Comparison of ENCODE assay signal across 15 cellular contexts in the genomic region with DNA sequence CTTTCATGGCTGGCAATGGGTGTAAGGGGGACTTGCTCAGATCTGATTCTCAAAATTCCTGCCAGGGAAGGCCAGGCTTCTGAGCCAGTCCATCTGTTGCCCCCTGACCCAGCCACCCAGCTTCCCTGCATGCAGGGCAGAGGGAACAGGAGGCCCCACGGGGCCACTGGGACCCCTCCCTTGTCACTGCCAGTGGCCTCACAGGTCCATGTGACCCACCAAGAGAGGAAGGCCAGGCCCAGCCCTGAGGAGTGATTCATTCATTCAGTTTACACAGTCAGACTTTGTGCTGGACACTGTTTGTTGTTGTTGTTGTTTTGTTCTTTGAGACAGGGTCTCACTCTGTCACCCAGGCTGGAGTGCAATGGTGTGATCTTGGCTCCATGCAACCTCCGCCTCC. TPM values are rescaled to one million over a fixed set of nuclear protein-coding genes. Genes with fewer than 3 reads are reported as not detected.
DNase-seq lines count a peak whose midpoint lies in the region; ATAC-seq, FAIRE-seq and TF ChIP-seq lines count a peak whose summit lies in the region.
"Had no signal": no experiment of that assay in that cellular context is flagged by ENCODE, and none has a peak within 500 bp of the region (broad histone marks: within the 10 kb centered on the region; RNA-seq: fewer than 3 reads in every experiment).

No MANE protein-coding gene starts in this region.

- peak overlapping the region; percentile 26; the same call in 1 of the 2 replicates for H3K9ac ChIP-seq in HepG2 (ENCODE audit: insufficient read depth, low read depth, low read length)
- H3K9ac ChIP-seq: BLaER1 treated with 17β-estradiol and CSF1 and Interleukin-3, amounts not matched to agents 10 nM and 100 nM had no signal

- H3K27me3 ChIP-seq in HepG2 (ENCODE audit: control insufficient read depth in 1 of 2, insufficient read depth in 2 of 2, low read length in 2 of 2), result 0 out of 5 replicates have a peak, but pooled peaks cover 0 to 6% of the 10 kb centered on the region in 2 experiments
- no peaks in the 10 kb centered on the region for H3K27me3 ChIP-seq in right lobe of liver
- H3K27me3 ChIP-seq in spleen (replicated peaks in 1 of 7), result no peaks in the 10 kb centered on the region
- H3K27me3 ChIP-seq: BLaER1 treated with 17β-estradiol and CSF1 and Interleukin-3, amounts not matched to agents 10 nM and 100 nM had no signal

- TF ChIP-seq POLR2A in HepG2 (IDR thresholded peaks at IDR 0.05; ENCODE audit: insufficient read depth in 1 of 2, low read depth in 2 of 2, low read length in 2 of 2) (no peak), right lobe of liver (IDR thresholded peaks at IDR 0.05) (no peak), spleen (IDR thresholded peaks at IDR 0.05) (no peak), lower leg skin (IDR thresholded peaks at IDR 0.05) (no peak)

- CTCF ChIA-PET in HepG2 (lab: Yijun Ruan, JAX; ENCODE audit: low intra/inter-chr PET ratio, low total read pairs), result interaction anchor here (4.2 kb wide), 1 partner anchor 94 kb away, joined by 163 read pairs; the partner anchor contains the start of gene SNAI1

- 93% methylated on average over 1 of the region's 2 CpGs for WGBS in HepG2 (ENCODE audit: low lambda C conversion rate)
- WGBS in right lobe of liver (ENCODE audit: insufficient coverage, low coverage, low lambda C conversion rate, missing lambda C conversion rate), result no CpG with 5 or more reads among the region's 2 CpGs
- WGBS in spleen, 5 donors, result 68 to 89% (median 78%) methylated on average over 2 of the region's 2 CpGs
- WGBS in lower leg skin, 2 donors, result 84 to 89% methylated on average over 2 of the region's 2 CpGs

- TF ChIP-seq EP300 in HepG2 (IDR thresholded peaks at IDR 0.05; ENCODE audit: low read depth in 2 of 2, low read length in 2 of 2) (no peak), HepG2 (CRISPR knock-in tag; IDR thresholded peaks at IDR 0.05; ENCODE audit: borderline replicate concordance) (no peak)

- peak overlapping the region; percentile 15; the same call in 1 of the 2 replicates for H3K4me2 ChIP-seq in HepG2 (ENCODE audit: low read depth, low read length)
- H3K4me2 ChIP-seq: BLaER1 treated with 17β-estradiol and CSF1 and Interleukin-3, amounts not matched to agents 10 nM and 100 nM had no signal

- ATAC-seq in HepG2 (no peak), right lobe of liver (no peak), mucosa of descending colon (no peak)

- H3K4me3 ChIP-seq in HepG2 (replicated peaks in 1 of 3; ENCODE audit: insufficient read depth in 1 of 3, low read depth in 2 of 3, low read length in 3 of 3), result peak overlapping the region in 1 of 3 experiments; percentile 2; a peak in 1 of 6 replicates
- H3K4me3 ChIP-seq in right lobe of liver, result no peak overlapping the region
- no peak overlapping the region for H3K4me3 ChIP-seq in mucosa of descending colon
- H3K4me3 ChIP-seq in spleen, result no peak overlapping the region
- no peak overlapping the region for H3K4me3 ChIP-seq in lower leg skin (ENCODE audit: low read depth, poor library complexity, severe bottlenecking)
- H3K4me3 ChIP-seq: BLaER1 treated with 17β-estradiol and CSF1 and Interleukin-3, amounts not matched to agents 10 nM and 100 nM had no signal

- H3K9me3 ChIP-seq in HepG2 (ENCODE audit: low read length), result no peaks in the 10 kb centered on the region
- H3K9me3 ChIP-seq in right lobe of liver, result no peaks in the 10 kb centered on the region
- no peaks in the 10 kb centered on the region for H3K9me3 ChIP-seq in mucosa of descending colon
- no peaks in the 10 kb centered on the region for H3K9me3 ChIP-seq in spleen
- H3K9me3 ChIP-seq: BLaER1 treated with 17β-estradiol and CSF1 and Interleukin-3, amounts not matched to agents 10 nM and 100 nM had no signal

- DNase-seq in HepG2 (ENCODE audit: low spot score) (no peak), right lobe of liver (no peak), mucosa of descending colon (peak in 2 of 3 donors; percentile 15 to 16), spleen (peak; percentile 69), NCI-H187 treated with DMSO at 0.1 percent for 48 hours (lab: John Stamatoyannopoulos, UW) (no peak), OCI-M2 (lab: John Stamatoyannopoulos, UW; ENCODE audit: unreplicated experiment) (no peak), lower leg skin (ENCODE audit: low spot score in 2 of 2) (no peak)
- DNase-seq: ACHN; CD4-positive, CD25-positive, alpha-beta regulatory T cell; DMS53; GF-D8; HCEC 1CT; HFFc6 had no signal

- H3K4me1 ChIP-seq in HepG2 (ENCODE audit: insufficient read depth, low read length) (peaks cover 73% of the 10 kb centered on the region), right lobe of liver (peaks cover 0 to 3% (median 0%) of the 10 kb centered on the region in 4 donors), mucosa of descending colon (ENCODE audit: low read depth) (peaks cover 7% of the 10 kb centered on the region), spleen (peaks cover 0 to 34% (median 16%) of the 10 kb centered on the region in 6 donors)

- intact Hi-C loops in HepG2 (cut with micrococcal nuclease; ENCODE audit: unreplicated experiment) (no loop called here), right lobe of liver (cut with DNase I) (loop anchor here in 1 of 2 donors (5.0 kb wide), 1 partner anchor 91 kb away; the partner anchor contains the start of gene SNAI1), mucosa of descending colon (cut with DNase I, micrococcal nuclease) (loop anchor here (5.0 kb wide), 1 partner anchor 91 kb away; the partner anchor contains the start of gene SNAI1 (in 2 of the 2)), spleen (cut with DNase I; ENCODE audit: low total_unique reads) (no loop called here), lower leg skin (cut with DNase I; ENCODE audit: low total_unique reads) (no loop called here)

- POLR2A ChIA-PET in HepG2 (lab: Yijun Ruan, JAX), result interaction anchor here (0.6 to 0.8 kb wide), 2 partner anchors 96 to 784 kb away, joined by 3 read pairs; no protein-coding TSS in a partner anchor

- in situ Hi-C loops in HepG2 (cut with HindIII; ENCODE audit: extremely low pct_ligation_motif_present, low pct_unique_long_range_greater_than_20kb), result no loop called here

- no peak for TF ChIP-seq RAD21 in HepG2 (CRISPR knock-in tag; IDR thresholded peaks at IDR 0.05)

- no peaks in the 10 kb centered on the region for H4K20me1 ChIP-seq in HepG2 (ENCODE audit: insufficient read depth, low read length)
- H4K20me1 ChIP-seq: BLaER1 treated with 17β-estradiol and CSF1 and Interleukin-3, amounts not matched to agents 10 nM and 100 nM had no signal

- no TSS peak for BruUV-seq in HepG2 (replicated peaks; lab: Mats Ljungman, UMichigan)

- H3K27ac ChIP-seq in HepG2 (ENCODE audit: extremely low read length, insufficient read depth, low read length) (no peak overlapping the region), right lobe of liver (no peak overlapping the region), spleen (no peak overlapping the region)

- H3K79me2 ChIP-seq in HepG2 (ENCODE audit: insufficient read depth, low read length), result no peaks in the 10 kb centered on the region

- TF ChIP-seq CTCF in HepG2 (CRISPR knock-in tag; IDR thresholded peaks at IDR 0.05) (no peak), right lobe of liver (IDR thresholded peaks at IDR 0.05) (no peak), mucosa of descending colon (IDR thresholded peaks at IDR 0.05) (no peak), spleen (IDR thresholded peaks at IDR 0.05 in 8 of 11, conservative IDR thresholded peaks at IDR 0.05 in 3 of 11) (no peak), lower leg skin (IDR thresholded peaks at IDR 0.05) (no peak)

- FAIRE-seq in HepG2 (lab: Jason Lieb, UNC), result no peak
- FAIRE-seq: GM19239 had no signal

- H3K36me3 ChIP-seq in HepG2 (replicated peaks in 1 of 2; ENCODE audit: control insufficient read depth in 1 of 2, insufficient read depth in 2 of 2, low read length in 2 of 2), result no peaks in the 10 kb centered on the region
- H3K36me3 ChIP-seq in right lobe of liver, result no peaks in the 10 kb centered on the region
- H3K36me3 ChIP-seq in mucosa of descending colon (ENCODE audit: low read depth), result no peaks in the 10 kb centered on the region
- H3K36me3 ChIP-seq in spleen, result no peaks in the 10 kb centered on the region
- H3K36me3 ChIP-seq: BLaER1 treated with 17β-estradiol and CSF1 and Interleukin-3, amounts not matched to agents 10 nM and 100 nM had no signal

- H2AFZ ChIP-seq in HepG2 (ENCODE audit: low read length), result no peak overlapping the region

TF ChIP-seq in HepG2, 621 proteins besides CTCF, POLR2A, EP300 and RAD21 (continues in another document):
- TF ChIP-seq HNRNPUL1 (IDR thresholded peaks at IDR 0.05; ENCODE audit: low read depth, low read length) (no peak), EED (CRISPR knock-in tag; IDR thresholded peaks at IDR 0.05) (no peak), ZNF773 (CRISPR knock-in tag; IDR thresholded peaks at IDR 0.05; ENCODE audit: borderline replicate concordance) (no peak)

RNA-seq across cellular contexts. Expression of gene UBE2V1, which starts 39.5 kb away (rescaled TPM):
- total RNA-seq in HepG2 (2016; rRNA removed; fragmentation: Illumina TruSeq; extraction: Trizol) (81.3 and 85.1 TPM in 2 replicates), right lobe of liver (10 to 100 TPM; 38.2 to 49.4 (median 44.3) TPM), mucosa of descending colon (10 to 100 TPM; 90.1 to 94.4 (median 94.1) TPM), spleen (100 to 1,000 TPM; 110 to 140 (median 131) TPM), lower leg skin (100 to 1,000 TPM in 1 of 4 donors, 10 to 100 TPM in 3; 50.8 to 105 (median 75.6) TPM)
- 39.8 and 41.0 TPM in 2 replicates for total RNA-seq in HepG2 (2016; cell fraction: cytosol; rRNA removed; fragmentation: Illumina TruSeq; extraction: Trizol; ENCODE audit: low read depth)
- 75.7 and 82.4 TPM in 2 replicates for total RNA-seq in HepG2 (2016; cell fraction: insoluble cytoplasmic fraction; rRNA removed; fragmentation: Illumina TruSeq; extraction: Trizol)
- total RNA-seq in HepG2 (2016; cell fraction: membrane; rRNA removed; fragmentation: Illumina TruSeq; extraction: Trizol), result 77.9 and 85.1 TPM in 2 replicates
- 90.9 and 96.1 TPM in 2 replicates for total RNA-seq in HepG2 (2016; cell fraction: nucleus; rRNA removed; fragmentation: Illumina TruSeq; extraction: Trizol)
- polyA plus RNA-seq in HepG2 (2011; rRNA removed) (102 and 132 TPM in 2 replicates), spleen (10 to 100 TPM; 62.3 to 76.9 (median 69.5) TPM)
- 86.6 and 115 TPM in 2 replicates for polyA plus RNA-seq in HepG2 (2011; cell fraction: cytosol; rRNA removed)
- 112 and 127 TPM in 2 replicates for polyA plus RNA-seq in HepG2 (2011; cell fraction: nucleus; rRNA removed)
- polyA plus RNA-seq in HepG2 (2012), result 131 and 175 TPM in 2 replicates
- 88.5 and 88.7 TPM in 2 replicates for polyA plus RNA-seq in HepG2 (2016; cell fraction: cytosol; fragmentation: Illumina TruSeq; extraction: Trizol; ENCODE audit: low read depth)
- polyA plus RNA-seq in HepG2 (2016; cell fraction: insoluble cytoplasmic fraction; fragmentation: Illumina TruSeq; extraction: Trizol; ENCODE audit: low read depth), result 203 and 260 TPM in 2 replicates
- 179 and 185 TPM in 2 replicates for polyA plus RNA-seq in HepG2 (2016; cell fraction: membrane; fragmentation: Illumina TruSeq; extraction: Trizol; ENCODE audit: low read depth)
- polyA plus RNA-seq in HepG2 (2016; cell fraction: nucleus; fragmentation: Illumina TruSeq; extraction: Trizol; ENCODE audit: insufficient read depth, low read depth), result 152 and 171 TPM in 2 replicates
- polyA minus RNA-seq in HepG2 (2011; rRNA and poly(A)+ RNA removed; ENCODE audit: low replicate concordance), result 54.3 and 62.1 TPM in 2 replicates
- polyA minus RNA-seq in HepG2 (2011; cell fraction: cytosol; rRNA and poly(A)+ RNA removed), result 50.5 and 51.3 TPM in 2 replicates
- polyA minus RNA-seq in HepG2 (2011; cell fraction: nucleus; rRNA and poly(A)+ RNA removed), result 273 and 299 TPM in 2 replicates

Comparison
In these comparisons a context has a peak if more than half of its experiments do, and no peak if none do; other contexts are left out.
1. DNase-seq: peak in mucosa of descending colon (2 of 3) and spleen (single experiment); none in HepG2 (single experiment), right lobe of liver (0 of 3), NCI-H187 treated with DMSO at 0.1 percent for 48 hours (single experiment), OCI-M2 (single experiment) and lower leg skin (0 of 2).
2. intact Hi-C loops: an anchor here in mucosa of descending colon (5.0 kb wide); none called in HepG2, spleen and lower leg skin.